Comparison of ENCODE assay signal across 11 cellular contexts in genomic region chr5:110478899-110479298, GRCh38.
DNase-seq lines count a peak whose midpoint lies in the region; ATAC-seq, FAIRE-seq and TF ChIP-seq lines count a peak whose summit lies in the region.
"Had no signal": no experiment of that assay in that cellular context is flagged by ENCODE, and none has a peak within 500 bp of the region (broad histone marks: within the 10 kb centered on the region; RNA-seq: fewer than 3 reads in every experiment).

No MANE protein-coding gene starts in this region.

- H2BK5ac ChIP-seq in H9 (ENCODE audit: insufficient read length, low read length), result no peak overlapping the region

- no peak overlapping the region for H3T11ph ChIP-seq in H9 (ENCODE audit: low read length)

- DNase-seq in H9 (no peak), RCC 7860 (ENCODE audit: low spot score) (peak; percentile 85), epidermal melanocyte (ENCODE audit: insufficient read length, low spot score) (peak; percentile 77), skeletal muscle cell (ENCODE audit: low read depth) (peak; percentile 72), 8988T (no peak)
- DNase-seq: hypothalamus, NCI-H526 treated with DMSO at 0.1 percent for 48 hours, T1000 had no signal

- H2AK5ac ChIP-seq in H9 (ENCODE audit: insufficient read length, low read length), result no peak overlapping the region

- WGBS in H9 (ENCODE audit: extremely low coverage, insufficient read length, low lambda C conversion rate), result no CpG with 5 or more reads among the region's 2 CpGs

- H3K9me3 ChIP-seq in H9 (ENCODE audit: control insufficient read depth, low read depth, low read length), result no peaks in the 10 kb centered on the region

- H3K79me2 ChIP-seq in H9 (ENCODE audit: insufficient read depth, low read length), result no peaks in the 10 kb centered on the region

- TF ChIP-seq CTCF in H9 (conservative IDR thresholded peaks at IDR 0.05), result no peak

- no peak overlapping the region for H3K4ac ChIP-seq in H9 (ENCODE audit: low read depth, low read length)

- H3K4me1 Mint-ChIP-seq in H9, result peaks cover 23 to 30% of the 10 kb centered on the region in 2 experiments

- H3K9me3 Mint-ChIP-seq in H9, result no peaks in the 10 kb centered on the region

- H3K56ac ChIP-seq in H9 (ENCODE audit: insufficient read length, low read depth, low read length), result no peak overlapping the region

- no peaks in the 10 kb centered on the region for H3K23me2 ChIP-seq in H9 (ENCODE audit: insufficient read length, low read depth, low read length, poor library complexity, severe bottlenecking)

- no peaks in the 10 kb centered on the region for H4K20me1 ChIP-seq in H9 (ENCODE audit: control insufficient read depth, insufficient read depth, insufficient read length)

- H2BK120ac ChIP-seq in H9 (ENCODE audit: low read depth, low read length, poor library complexity, severe bottlenecking), result no peak overlapping the region

- no peak overlapping the region for H4K5ac ChIP-seq in H9 (ENCODE audit: insufficient read length, low read depth, low read length)

- H3K36me3 Mint-ChIP-seq in H9 (ENCODE audit: insufficient read depth in 1 of 3, low read depth in 3 of 3), result no peaks in the 10 kb centered on the region

- peak; percentile 91 for FAIRE-seq in RCC 7860 (lab: Jason Lieb, UNC)
- FAIRE-seq: colon had no signal

- ATAC-seq in GM19467 (IDR thresholded peaks at IDR 0.05; ENCODE audit: unreplicated experiment) (no peak), HG03175 (IDR thresholded peaks at IDR 0.05; ENCODE audit: unreplicated experiment) (no peak)

- no peak overlapping the region for H3K4me2 ChIP-seq in H9 (ENCODE audit: insufficient read depth, insufficient read length, low read length)

- no peak overlapping the region for H3K18ac ChIP-seq in H9 (ENCODE audit: insufficient read length, low read depth, low read length)

- H3K27ac Mint-ChIP-seq in H9, result peak overlapping the region; percentile 0 to 16 (median 9); a peak in 4 of 7 replicates

- H4K91ac ChIP-seq in H9 (ENCODE audit: insufficient read length, low read depth, low read length), result no peak overlapping the region

- no peaks in the 10 kb centered on the region for H3K27me3 Mint-ChIP-seq in H9 (ENCODE audit: low read depth)

- H3K4me3 ChIP-seq in skeletal muscle cell (ENCODE audit: low read depth, low read length), result no peak overlapping the region

- no peak overlapping the region for H3K9ac ChIP-seq in H9 (ENCODE audit: extremely low read depth, insufficient read length, low read length)

- H2BK12ac ChIP-seq in H9 (ENCODE audit: insufficient read length, low read depth, low read length), result no peak overlapping the region

- no peak overlapping the region for H2BK20ac ChIP-seq in H9 (ENCODE audit: low read depth, low read length, poor library complexity, severe bottlenecking)

- no peak overlapping the region for H3K14ac ChIP-seq in H9 (ENCODE audit: insufficient read depth, low read length)

- no peak overlapping the region for H2AFZ ChIP-seq in H9 (ENCODE audit: low read length)

- H3K4me1 ChIP-seq in H9 (ENCODE audit: insufficient read depth, low read length), result peaks cover 4% of the 10 kb centered on the region

- no peak overlapping the region for H2BK15ac ChIP-seq in H9 (ENCODE audit: low read depth, low read length)

- H3K27ac ChIP-seq in H9 (ENCODE audit: insufficient read length, low read depth, low read length), result no peak overlapping the region

- H3K23ac ChIP-seq in H9 (ENCODE audit: insufficient read length, low read depth, low read length), result no peak overlapping the region

- H4K8ac ChIP-seq in H9 (replicated peaks; ENCODE audit: insufficient read length, low read depth, low read length), result no peak overlapping the region

- no peaks in the 10 kb centered on the region for H3K79me1 ChIP-seq in H9 (ENCODE audit: insufficient read depth, low read depth, low read length, poor library complexity, severe bottlenecking)

- H3K4me3 Mint-ChIP-seq in H9, result no peak overlapping the region

- H3K27me3 ChIP-seq in H9 (ENCODE audit: insufficient read depth, low read length), result no peaks in the 10 kb centered on the region

Comparison
In these comparisons a context has a peak if more than half of its experiments do, and no peak if none do; other contexts are left out.
1. DNase-seq: peak in RCC 7860 (single experiment), epidermal melanocyte (single experiment) and skeletal muscle cell (single experiment); none in H9 (single experiment) and 8988T (single experiment).